In genomic region chr15:86855962-86856361, GRCh38 we compare ENCODE assay signal across 25 cellular contexts.
"Had no signal": no experiment of that assay in that cellular context is flagged by ENCODE, and none has a peak within 500 bp of the region (broad histone marks: within the 10 kb centered on the region; RNA-seq: fewer than 3 reads in every experiment).

No MANE protein-coding gene starts in this region.

- ATAC-seq: activated naive CD8-positive, alpha-beta T cell treated with anti-CD3 and anti-CD28 coated beads, Interleukin-2, amount 50 U/mL, for 24 hours; esophagus mucosa; T-helper 17 cell; WTC11 had no signal

- H3K27ac ChIP-seq: left ventricle myocardium inferior, ovary, prostate gland, spleen, tibial nerve had no signal

- H3K36me3 ChIP-seq: left ventricle myocardium inferior, ovary, prostate gland, spleen, tibial nerve had no signal

- H3K27me3 ChIP-seq: ovary, spleen, tibial nerve had no signal

- H3K9me3 Mint-ChIP-seq: activated CD4-positive, alpha-beta memory T cell treated with anti-CD3 and anti-CD28 coated beads, Interleukin-2, amount 10 ng/mL, durations not matched to agents 7 days and 5 days; activated CD4-positive, alpha-beta T cell treated with anti-CD3 and anti-CD28 coated beads, Interleukin-2, amount 10 ng/mL, durations not matched to agents 7 days and 5 days; activated naive CD4-positive, alpha-beta T cell treated with anti-CD3 and anti-CD28 coated beads, Interleukin-2, amount 50 U/mL, for 24 hours; activated naive CD8-positive, alpha-beta T cell treated with anti-CD3 and anti-CD28 coated beads, Interleukin-2, amount 50 U/mL, for 24 hours; activated T-cell treated with anti-CD3 and anti-CD28 coated beads, Interleukin-2, amount 50 U/mL, for 24 hours; activated T-helper 2 cell treated with anti-CD3 and anti-CD28 coated beads, Interferon-gamma antibody, Interleukin-2, Interleukin-4, amounts not matched to agents 10 μg/mL and 5 μg/mL and 100 μg/mL, durations not matched to agents 14 hours and 24 hours and 36 hours; endodermal cell; mesothelial cell of epicardium had no signal

- H3K27me3 Mint-ChIP-seq: activated CD4-positive, alpha-beta memory T cell treated with anti-CD3 and anti-CD28 coated beads, Interleukin-2, amount 10 ng/mL, durations not matched to agents 7 days and 5 days; activated CD4-positive, alpha-beta T cell treated with anti-CD3 and anti-CD28 coated beads, Interleukin-2, amount 10 ng/mL, durations not matched to agents 7 days and 5 days; dendritic cell treated with granulocyte-macrophage colony-stimulating factor and Interleukin-4, amounts not matched to agents 40 ng/mL and 50 ng/mL, for 4 days; naive B cell had no signal

- H3K4me3 ChIP-seq: left ventricle myocardium inferior, lung, ovary, prostate gland, spleen, tibial nerve had no signal

- H3K27ac Mint-ChIP-seq: activated CD4-positive, alpha-beta memory T cell treated with anti-CD3 and anti-CD28 coated beads, Interleukin-2, amount 10 ng/mL, durations not matched to agents 7 days and 5 days; activated CD4-positive, alpha-beta T cell treated with anti-CD3 and anti-CD28 coated beads, Interleukin-2, amount 10 ng/mL, durations not matched to agents 7 days and 5 days; activated naive CD4-positive, alpha-beta T cell treated with anti-CD3 and anti-CD28 coated beads, Interleukin-2, amount 50 U/mL, for 24 hours; activated naive CD8-positive, alpha-beta T cell treated with anti-CD3 and anti-CD28 coated beads, Interleukin-2, amount 50 U/mL, for 24 hours; activated T-cell treated with anti-CD3 and anti-CD28 coated beads, Interleukin-2, amount 50 U/mL, for 24 hours; activated T-helper 2 cell treated with anti-CD3 and anti-CD28 coated beads, Interferon-gamma antibody, Interleukin-2, Interleukin-4, amounts not matched to agents 10 μg/mL and 5 μg/mL and 100 μg/mL, durations not matched to agents 14 hours and 24 hours and 36 hours; dendritic cell treated with granulocyte-macrophage colony-stimulating factor and Interleukin-4, amounts not matched to agents 40 ng/mL and 50 ng/mL, for 4 days; endodermal cell; mesothelial cell of epicardium; naive B cell; T-helper 17 cell; WTC11 had no signal

- H3K4me1 ChIP-seq: prostate gland, spleen had no signal

- H3K4me3 Mint-ChIP-seq: activated CD4-positive, alpha-beta memory T cell treated with anti-CD3 and anti-CD28 coated beads, Interleukin-2, amount 10 ng/mL, durations not matched to agents 7 days and 5 days; activated CD4-positive, alpha-beta T cell treated with anti-CD3 and anti-CD28 coated beads, Interleukin-2, amount 10 ng/mL, durations not matched to agents 7 days and 5 days; activated naive CD4-positive, alpha-beta T cell treated with anti-CD3 and anti-CD28 coated beads, Interleukin-2, amount 50 U/mL, for 24 hours; activated naive CD8-positive, alpha-beta T cell treated with anti-CD3 and anti-CD28 coated beads, Interleukin-2, amount 50 U/mL, for 24 hours; activated T-cell treated with anti-CD3 and anti-CD28 coated beads, Interleukin-2, amount 50 U/mL, for 24 hours; central memory CD8-positive, alpha-beta T cell; dendritic cell treated with granulocyte-macrophage colony-stimulating factor and Interleukin-4, amounts not matched to agents 40 ng/mL and 50 ng/mL, for 4 days; endodermal cell; mesothelial cell of epicardium; naive B cell; T-helper 17 cell; WTC11 had no signal

- H3K9me3 ChIP-seq: left ventricle myocardium inferior, ovary, prostate gland, tibial nerve had no signal

- H3K4me1 Mint-ChIP-seq: activated CD4-positive, alpha-beta memory T cell treated with anti-CD3 and anti-CD28 coated beads, Interleukin-2, amount 10 ng/mL, durations not matched to agents 7 days and 5 days; activated CD4-positive, alpha-beta T cell treated with anti-CD3 and anti-CD28 coated beads, Interleukin-2, amount 10 ng/mL, durations not matched to agents 7 days and 5 days; activated naive CD4-positive, alpha-beta T cell treated with anti-CD3 and anti-CD28 coated beads, Interleukin-2, amount 50 U/mL, for 24 hours; activated naive CD8-positive, alpha-beta T cell treated with anti-CD3 and anti-CD28 coated beads, Interleukin-2, amount 50 U/mL, for 24 hours; central memory CD8-positive, alpha-beta T cell; naive B cell; T-helper 17 cell; WTC11 had no signal

- H3K36me3 Mint-ChIP-seq: activated naive CD4-positive, alpha-beta T cell treated with anti-CD3 and anti-CD28 coated beads, Interleukin-2, amount 50 U/mL, for 24 hours; mesothelial cell of epicardium; naive B cell; WTC11 had no signal

- DNase-seq: activated CD4-positive, alpha-beta memory T cell treated with anti-CD3 and anti-CD28 coated beads, Interleukin-2, amount 10 ng/mL, durations not matched to agents 7 days and 5 days; activated CD4-positive, alpha-beta T cell treated with anti-CD3 and anti-CD28 coated beads for 1 hour; activated CD4-positive, alpha-beta T cell treated with anti-CD3 and anti-CD28 coated beads, Interleukin-2, amount 10 ng/mL, durations not matched to agents 7 days and 5 days; activated CD8-positive, alpha-beta memory T cell treated with anti-CD3 and anti-CD28 coated beads, Interleukin-2, amount 50 U/mL, for 48 hours; activated naive CD8-positive, alpha-beta T cell treated with anti-CD3 and anti-CD28 coated beads, Interleukin-2, amount 50 U/mL, for 24 hours; activated T-cell treated with anti-CD3 and anti-CD28 coated beads, Interleukin-2, amount 50 U/mL, for 24 hours; amygdala; endodermal cell; foreskin fibroblast; left ventricle myocardium inferior; naive B cell; ovary; spleen; stimulated activated naive CD4-positive, alpha-beta T cell treated with Interleukin-2 at 50 U/mL for 16 hours; T-helper 17 cell had no signal
